Comparison of ENCODE assay signal across 9 cellular contexts in genomic region chr4:182303847-182304246, GRCh38.
"Had no signal": no experiment of that assay in that cellular context is flagged by ENCODE, and none has a peak within 500 bp of the region (broad histone marks: within the 10 kb centered on the region; RNA-seq: fewer than 3 reads in every experiment).

No MANE protein-coding gene starts in this region.

- H3K9ac ChIP-seq: GM23248 had no signal

- ATAC-seq: HCT116 had no signal

- H3K4me3 ChIP-seq: GM23248, HAP-1 had no signal

- H3K27ac Mint-ChIP-seq: HFFc6, IgD-negative memory B cell had no signal

- H3K9me3 ChIP-seq: HAP-1 had no signal

- H3K36me3 Mint-ChIP-seq: IgD-negative memory B cell had no signal

- H3K36me3 ChIP-seq: HAP-1 had no signal

- H3K4me1 Mint-ChIP-seq: IgD-negative memory B cell had no signal

- H3K9me3 Mint-ChIP-seq: HFFc6 had no signal

- DNase-seq: GM23248, GOT3, HFFc6, KG1 had no signal

- H2AFZ ChIP-seq: GM23248 had no signal

- H3K4me3 Mint-ChIP-seq: HFFc6, IgD-negative memory B cell had no signal

- FAIRE-seq: H54 had no signal

- H3K27ac ChIP-seq: GM23248, HL-60 had no signal
